In the genomic region with DNA sequence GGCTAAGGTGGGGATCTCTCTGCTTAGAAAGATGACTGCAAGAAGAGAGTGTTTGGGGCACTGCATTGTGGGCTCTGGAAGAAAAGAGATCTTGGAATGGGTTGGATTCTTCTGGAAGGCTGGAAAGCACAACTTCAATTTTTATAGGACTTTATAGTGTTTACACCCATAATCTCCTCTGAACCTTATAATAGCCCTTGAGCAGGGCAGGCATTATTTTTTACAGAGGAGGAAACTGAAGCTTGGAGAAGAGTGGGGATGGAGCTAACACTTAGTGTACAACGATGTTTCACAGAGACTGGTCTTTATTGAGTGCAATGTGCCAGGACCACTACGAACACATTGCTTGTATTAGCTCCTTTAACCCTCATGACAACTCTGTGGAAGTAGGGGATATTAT, we compare ENCODE assay signal across 12 cellular contexts. TPM values are rescaled to one million over a fixed set of nuclear protein-coding genes. Genes with fewer than 3 reads are reported as not detected.
DNase-seq lines count a peak whose midpoint lies in the region; ATAC-seq and TF ChIP-seq lines count a peak whose summit lies in the region.
"Had no signal": no experiment of that assay in that cellular context is flagged by ENCODE, and none has a peak within 500 bp of the region (broad histone marks: within the 10 kb centered on the region; RNA-seq: fewer than 3 reads in every experiment).

No MANE protein-coding gene starts in this region.

- H4K20me1 ChIP-seq in DND-41 (ENCODE audit: insufficient read depth, low read length) (no peaks in the 10 kb centered on the region), OCI-LY1 (ENCODE audit: insufficient read depth, low read length) (no peaks in the 10 kb centered on the region)

- DNase-seq in DND-41: no peak
- DNase-seq in sigmoid colon: no peak
- no peak for DNase-seq in progenitor cell of endocrine pancreas (ENCODE audit: low spot score, unreplicated experiment)
- DNase-seq in HT-29 (ENCODE audit: low spot score): no peak
- DNase-seq in glutamatergic neuron: no peak
- DNase-seq: Caco-2, NCI-H1417 treated with DMSO at 0.1 percent for 48 hours had no signal

- H3K4me2 ChIP-seq in DND-41 (ENCODE audit: insufficient read depth, low read length): peak overlapping the region; percentile 42
- peak overlapping the region; percentile 36 for H3K4me2 ChIP-seq in OCI-LY1 (ENCODE audit: low read length)

- H2AFZ ChIP-seq in DND-41 (ENCODE audit: low read depth, low read length) (peak overlapping the region; percentile 63), OCI-LY1 (ENCODE audit: low read length) (no peak overlapping the region)

- no peaks in the 10 kb centered on the region for H3F3A ChIP-seq in OCI-LY1 (ENCODE audit: insufficient read depth, low read length)

- no peak for ATAC-seq in DND-41 (ENCODE audit: insufficient read depth, low read depth)

- no peak overlapping the region for H3K4me3 ChIP-seq in DND-41 (ENCODE audit: low read depth in 1 of 2, low read length in 2 of 2)
- peak overlapping the region; percentile 9 for H3K4me3 ChIP-seq in OCI-LY1 (ENCODE audit: low read depth, low read length, poor library complexity, severe bottlenecking)
- no peak overlapping the region for H3K4me3 ChIP-seq in esophagus (ENCODE audit: low read depth in 1 of 2, low read length in 2 of 2)
- H3K4me3 ChIP-seq in sigmoid colon: no peak overlapping the region
- H3K4me3 ChIP-seq: adrenal gland, left lung had no signal

- H3K9me2 ChIP-seq in OCI-LY1 (ENCODE audit: low read depth, low read length): no peaks in the 10 kb centered on the region

- H3K9ac ChIP-seq in DND-41 (ENCODE audit: low read depth, low read length) (peak overlapping the region; percentile 46), OCI-LY1 (ENCODE audit: low read length) (peak overlapping the region; percentile 44; the same call in 1 of the 2 replicates)

- no peak overlapping the region for H3K4me3 Mint-ChIP-seq in progenitor cell of endocrine pancreas (ENCODE audit: low read depth)
- no peak overlapping the region for H3K4me3 Mint-ChIP-seq in glutamatergic neuron (ENCODE audit: unreplicated experiment)
- H3K4me3 Mint-ChIP-seq: activated CD4-positive, alpha-beta memory T cell treated with anti-CD3 and anti-CD28 coated beads, Interleukin-2, amount 10 ng/mL, durations not matched to agents 7 days and 5 days had no signal

- WGBS in esophagus, 2 donors: 60 to 65% methylated on average over 2 of the region's 2 CpGs
- WGBS in sigmoid colon, 2 donors: 64 to 85% methylated on average over 2 of the region's 2 CpGs

- H3K36me3 Mint-ChIP-seq in progenitor cell of endocrine pancreas (ENCODE audit: insufficient read depth) (no peaks in the 10 kb centered on the region), glutamatergic neuron (ENCODE audit: unreplicated experiment) (no peaks in the 10 kb centered on the region)

- H3K27me3 Mint-ChIP-seq in progenitor cell of endocrine pancreas: peaks cover 22% of the 10 kb centered on the region
- H3K27me3 Mint-ChIP-seq in glutamatergic neuron (ENCODE audit: unreplicated experiment): no peaks in the 10 kb centered on the region

- TF ChIP-seq EP300 in sigmoid colon (IDR thresholded peaks at IDR 0.05): no peak

- TF ChIP-seq POLR2A in sigmoid colon (IDR thresholded peaks at IDR 0.05): no peak

- H3K27ac Mint-ChIP-seq in progenitor cell of endocrine pancreas (no peak overlapping the region), glutamatergic neuron (ENCODE audit: unreplicated experiment) (no peak overlapping the region)
- H3K27ac Mint-ChIP-seq: activated CD4-positive, alpha-beta memory T cell treated with anti-CD3 and anti-CD28 coated beads, Interleukin-2, amount 10 ng/mL, durations not matched to agents 7 days and 5 days had no signal

- H3K27me3 ChIP-seq in DND-41 (ENCODE audit: insufficient read depth, low read length, poor library complexity): no peaks in the 10 kb centered on the region
- H3K27me3 ChIP-seq in OCI-LY1 (ENCODE audit: insufficient read depth, low read length): no peaks in the 10 kb centered on the region
- no peaks in the 10 kb centered on the region for H3K27me3 ChIP-seq in esophagus (ENCODE audit: control insufficient read depth in 1 of 2, insufficient read depth in 2 of 2, low read length in 2 of 2)
- no peaks in the 10 kb centered on the region for H3K27me3 ChIP-seq in sigmoid colon
- H3K27me3 ChIP-seq: adrenal gland, left lung had no signal

- H3K79me2 ChIP-seq in DND-41 (ENCODE audit: insufficient read depth, low read length) (no peaks in the 10 kb centered on the region), OCI-LY1 (ENCODE audit: insufficient read depth, low read length) (no peaks in the 10 kb centered on the region)

- H3K27ac ChIP-seq in DND-41 (ENCODE audit: low read length) (peak overlapping the region; percentile 91), OCI-LY1 (ENCODE audit: low read depth, low read length, poor library complexity, severe bottlenecking) (peak overlapping the region; percentile 82), esophagus (ENCODE audit: low read depth in 2 of 2, low read length in 1 of 2) (peak overlapping the region; percentile 81 to 97), sigmoid colon (peak overlapping the region; percentile 72 to 94 (median 85))

- H3K4me1 Mint-ChIP-seq in progenitor cell of endocrine pancreas (ENCODE audit: low read depth) (peaks cover 3% of the 10 kb centered on the region), glutamatergic neuron (ENCODE audit: low read depth, unreplicated experiment) (peaks cover 11% of the 10 kb centered on the region)

- no peak for TF ChIP-seq CTCF in DND-41 (IDR thresholded peaks at IDR 0.05; ENCODE audit: borderline replicate concordance, extremely low read depth, low read length, poor library complexity, severe bottlenecking)
- TF ChIP-seq CTCF in OCI-LY1 (IDR thresholded peaks at IDR 0.05; ENCODE audit: low read length): no peak
- TF ChIP-seq CTCF in sigmoid colon (IDR thresholded peaks at IDR 0.05): no peak
- TF ChIP-seq CTCF in progenitor cell of endocrine pancreas (IDR thresholded peaks at IDR 0.05; ENCODE audit: unreplicated experiment): no peak
- no peak for TF ChIP-seq CTCF in glutamatergic neuron (IDR thresholded peaks at IDR 0.05; ENCODE audit: partially characterized antibody, unreplicated experiment)

- intact Hi-C loops in sigmoid colon (cut with DNase I): loop anchor here (5.0 kb wide), 1 partner anchor 41 kb away; no protein-coding TSS in a partner anchor

- H3K4me1 ChIP-seq in DND-41 (ENCODE audit: insufficient read depth, low read length) (peaks cover 50% of the 10 kb centered on the region), OCI-LY1 (ENCODE audit: insufficient read depth, low read length, severe bottlenecking) (peaks cover 34% of the 10 kb centered on the region), esophagus (ENCODE audit: control insufficient read depth in 2 of 2, insufficient read depth in 2 of 2, low read length in 1 of 2) (peaks cover 5 to 37% of the 10 kb centered on the region in 2 donors), sigmoid colon (peaks cover 4 to 69% (median 60%) of the 10 kb centered on the region in 4 donors)
- H3K4me1 ChIP-seq: adrenal gland, Caco-2 had no signal

- H3K9me3 ChIP-seq in DND-41 (ENCODE audit: insufficient read depth, low read length, severe bottlenecking) (no peaks in the 10 kb centered on the region), OCI-LY1 (ENCODE audit: low read length) (no peaks in the 10 kb centered on the region), esophagus (ENCODE audit: control insufficient read depth in 2 of 2, insufficient read depth in 1 of 2, low read depth in 1 of 2, low read length in 1 of 2) (no peaks in the 10 kb centered on the region), sigmoid colon (no peaks in the 10 kb centered on the region)
- H3K9me3 ChIP-seq: adrenal gland, Caco-2, left lung had no signal

- H3K9me3 Mint-ChIP-seq in progenitor cell of endocrine pancreas (ENCODE audit: low read depth) (no peaks in the 10 kb centered on the region), glutamatergic neuron (ENCODE audit: unreplicated experiment) (peaks cover 3% of the 10 kb centered on the region)
- H3K9me3 Mint-ChIP-seq: activated CD4-positive, alpha-beta memory T cell treated with anti-CD3 and anti-CD28 coated beads, Interleukin-2, amount 10 ng/mL, durations not matched to agents 7 days and 5 days had no signal

- H3K36me3 ChIP-seq in DND-41 (ENCODE audit: insufficient read depth, low read length) (no peaks in the 10 kb centered on the region), OCI-LY1 (ENCODE audit: insufficient read depth, low read length) (no peaks in the 10 kb centered on the region), esophagus (ENCODE audit: control insufficient read depth in 2 of 2, insufficient read depth in 2 of 2, low read length in 1 of 2) (peaks cover 0 to 26% of the 10 kb centered on the region in 2 donors), sigmoid colon (no peaks in the 10 kb centered on the region)
- H3K36me3 ChIP-seq: adrenal gland, left lung had no signal

RNA-seq across cellular contexts. Expression of a gene that starts 10.4 kb away (rescaled TPM):
- polyA plus RNA-seq in esophagus (10 to 100 TPM; 25.4 to 74.8 TPM), sigmoid colon (1 to 10 TPM; 1.2 to 6.9 (median 1.8) TPM)
- total RNA-seq in sigmoid colon (not detected), progenitor cell of endocrine pancreas (not detected in 2 replicates), glutamatergic neuron (ENCODE audit: unreplicated experiment) (not detected)
- total RNA-seq in HT-29 (2014; rRNA removed; shearing (Covaris generic)): 148 and 187 TPM in 2 replicates
- total RNA-seq: Caco-2 had no signal

RNA-seq across cellular contexts. Expression of a gene that starts 47.7 kb away (rescaled TPM):
- 10 to 100 TPM; 34.1 to 80.6 TPM for polyA plus RNA-seq in esophagus
- 100 to 1,000 TPM; 198 to 440 (median 325) TPM for total RNA-seq in sigmoid colon
- polyA plus RNA-seq in sigmoid colon: 100 to 1,000 TPM in 2 of 3 donors, 10 to 100 TPM in 1; 30.3 to 242 (median 108) TPM
- 3.6 and 4.3 TPM in 2 replicates for total RNA-seq in progenitor cell of endocrine pancreas
- total RNA-seq in HT-29 (2014; rRNA removed; shearing (Covaris generic)): 62.5 and 69.6 TPM in 2 replicates
- 1.9 TPM for total RNA-seq in glutamatergic neuron (ENCODE audit: unreplicated experiment)

Comparison
In these comparisons a context has a peak if more than half of its experiments do, and no peak if none do; other contexts are left out.
1. RNA of a gene that starts 10.4 kb away (total RNA-seq): 148 to 187 TPM in HT-29; not detected in sigmoid colon, not detected in progenitor cell of endocrine pancreas and not detected in glutamatergic neuron (single experiment); every median in the first group is over 100 times any median in the second.
2. RNA of a gene that starts 47.7 kb away (total RNA-seq): 198 to 440 TPM in sigmoid colon and 62.5 to 69.6 TPM in HT-29; 3.6 to 4.3 TPM in progenitor cell of endocrine pancreas and 1.9 TPM in glutamatergic neuron (single experiment); every median in the first group is over 10 times any median in the second.
3. Peak in every context shown above with its lines, with median percentiles within 50 percentile points of each other: H3K27ac ChIP-seq.